Comparison of ENCODE assay signal across 8 cellular contexts in the genomic region with DNA sequence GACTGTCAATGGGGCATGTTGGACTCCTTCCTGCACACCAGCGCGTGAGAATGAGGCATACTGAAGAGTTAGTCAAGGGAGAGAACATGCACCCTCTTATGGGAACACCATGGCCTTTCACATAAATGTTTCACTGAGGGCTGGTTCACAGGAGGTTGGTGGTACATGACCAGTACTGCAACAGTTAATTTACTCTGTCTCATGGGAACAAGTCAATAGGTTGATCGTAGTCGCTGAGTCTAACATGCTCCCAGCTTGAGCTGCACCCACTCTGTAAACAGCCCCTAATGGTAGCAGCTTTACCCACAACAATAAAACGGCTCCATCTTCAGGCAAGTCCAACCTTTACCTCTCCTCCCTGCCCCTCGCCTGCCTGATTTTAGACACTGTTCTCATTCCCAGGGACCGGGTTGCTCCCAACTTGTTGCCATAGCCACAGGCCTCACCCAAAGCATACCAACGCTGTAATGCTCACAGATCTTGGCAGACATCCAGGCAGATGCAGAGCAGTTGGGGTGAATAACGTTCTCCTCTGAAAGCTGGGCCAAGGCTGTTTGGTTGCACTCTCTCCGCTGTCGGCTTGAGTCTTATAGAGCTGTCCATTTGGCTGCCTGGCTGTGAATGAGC.
A peak's percentile ranks its signal among the peaks of the same experiment; 100 is the strongest.
DNase-seq lines count a peak whose midpoint lies in the region; ATAC-seq and TF ChIP-seq lines count a peak whose summit lies in the region.

No MANE protein-coding gene starts in this region.

- H3K9me3 ChIP-seq in mucosa of stomach (ENCODE audit: control insufficient read depth, low read length): no peaks in the 10 kb centered on the region

- peak overlapping the region; percentile 4 for H3K9ac ChIP-seq in mucosa of stomach (ENCODE audit: low read length)

- no peak for ATAC-seq in HG03439 (IDR thresholded peaks at IDR 0.05; ENCODE audit: unreplicated experiment)

- TF ChIP-seq CTCF in epithelial cell of esophagus (IDR thresholded peaks at IDR 0.05; ENCODE audit: insufficient read depth, low read depth, low read length, missing control alignments): no peak

- H3K4me1 ChIP-seq in mucosa of stomach (ENCODE audit: control insufficient read depth, insufficient read depth, low read length): peaks cover 67% of the 10 kb centered on the region

- DNase-seq in HPDE6-E6E7 (ENCODE audit: extremely low spot score) (peak; percentile 90), NCI-H526 treated with DMSO at 0.1 percent for 48 hours (lab: John Stamatoyannopoulos, UW) (peak; percentile 75), epithelial cell of esophagus (ENCODE audit: low read depth) (peak; percentile 99), NCI-H1048 (lab: John Stamatoyannopoulos, UW) (no peak), islet precursor cell (no peak)
- no peak for DNase-seq in activated naive CD4-positive, alpha-beta T cell treated with Interleukin-2 at 50 U/mL for 16 hours

- H3K4me3 ChIP-seq in epithelial cell of esophagus (ENCODE audit: low read length): no peak overlapping the region
- H3K4me3 ChIP-seq in mucosa of stomach (ENCODE audit: low read length): peak overlapping the region; percentile 28

- H3K36me3 ChIP-seq in mucosa of stomach (ENCODE audit: control insufficient read depth, insufficient read depth, low read length): no peaks in the 10 kb centered on the region

- H3K27me3 ChIP-seq in mucosa of stomach (ENCODE audit: control insufficient read depth, insufficient read depth, low read length): no peaks in the 10 kb centered on the region

Comparison
In these comparisons a context has a peak if more than half of its experiments do, and no peak if none do; other contexts are left out.
1. DNase-seq: peak in HPDE6-E6E7 (single experiment), NCI-H526 treated with DMSO at 0.1 percent for 48 hours (single experiment) and epithelial cell of esophagus (single experiment); none in NCI-H1048 (single experiment), activated naive CD4-positive, alpha-beta T cell treated with Interleukin-2 at 50 U/mL for 16 hours (single experiment) and islet precursor cell (single experiment).